In genomic region chr13:105135852-105136251, GRCh38 we compare ENCODE assay signal across 16 cellular contexts.
DNase-seq lines count a peak whose midpoint lies in the region; ATAC-seq and TF ChIP-seq lines count a peak whose summit lies in the region.
"Had no signal": no experiment of that assay in that cellular context is flagged by ENCODE, and none has a peak within 500 bp of the region (broad histone marks: within the 10 kb centered on the region; RNA-seq: fewer than 3 reads in every experiment).

No MANE protein-coding gene starts in this region.

- H4K20me1 ChIP-seq in DND-41 (ENCODE audit: insufficient read depth, low read length), result no peaks in the 10 kb centered on the region

- H3K4me1 ChIP-seq in DND-41 (ENCODE audit: insufficient read depth, low read length) (peaks cover 64% of the 10 kb centered on the region), mesodermal cell (ENCODE audit: control insufficient read depth, insufficient read depth, low read length, poor library complexity, severe bottlenecking) (peaks cover 4% of the 10 kb centered on the region), vagina (no peaks in the 10 kb centered on the region)

- peak overlapping the region; percentile 50 for H3K9ac ChIP-seq in DND-41 (ENCODE audit: low read depth, low read length)

- H3K27ac ChIP-seq in DND-41 (ENCODE audit: low read length) (peak overlapping the region; percentile 95), mesodermal cell (ENCODE audit: low read depth, low read length, severe bottlenecking) (peak overlapping the region; percentile 12), vagina (no peak overlapping the region)
- H3K27ac ChIP-seq: C4-2B had no signal

- no peaks in the 10 kb centered on the region for H3K9me3 ChIP-seq in DND-41 (ENCODE audit: insufficient read depth, low read length, severe bottlenecking)
- H3K9me3 ChIP-seq in mesodermal cell (ENCODE audit: control insufficient read depth, low read length), result no peaks in the 10 kb centered on the region
- H3K9me3 ChIP-seq in vagina, result no peaks in the 10 kb centered on the region
- H3K9me3 ChIP-seq: MG63 had no signal

- intact Hi-C loops in vagina (cut with DNase I), result no loop called here

- H3K79me2 ChIP-seq in DND-41 (ENCODE audit: insufficient read depth, low read length), result no peaks in the 10 kb centered on the region; the same call in 1 of the 2 replicates

- H3K27me3 ChIP-seq in DND-41 (ENCODE audit: insufficient read depth, low read length, poor library complexity) (no peaks in the 10 kb centered on the region), vagina (no peaks in the 10 kb centered on the region)
- H3K27me3 ChIP-seq: MG63 had no signal

- peak overlapping the region; percentile 38 for H3K4me2 ChIP-seq in DND-41 (ENCODE audit: insufficient read depth, low read length)

- peak; percentile 75 for DNase-seq in DND-41
- peak; percentile 6 for DNase-seq in NB4 (ENCODE audit: low read depth)
- peak; percentile 13 for DNase-seq in amniotic epithelial cell (ENCODE audit: low read depth)
- no peak for DNase-seq in NCI-H1417 treated with DMSO at 0.1 percent for 48 hours (lab: John Stamatoyannopoulos, UW)
- no peak for DNase-seq in vagina (ENCODE audit: extremely low spot score in 2 of 2)
- DNase-seq in HCEC 1CT, result no peak
- DNase-seq: CD8-positive, alpha-beta memory T cell; IMR-90; MG63; NCI-H1105; NCI-H1694 treated with DMSO at 0.1 percent for 48 hours; NCI-H2081 treated with DMSO at 0.1 percent for 48 hours; NCI-H446; NCI-H526 had no signal

- no peaks in the 10 kb centered on the region for H3K36me3 ChIP-seq in DND-41 (ENCODE audit: insufficient read depth, low read length)
- H3K36me3 ChIP-seq in mesodermal cell (ENCODE audit: control insufficient read depth, insufficient read depth, low read length), result no peaks in the 10 kb centered on the region
- no peaks in the 10 kb centered on the region for H3K36me3 ChIP-seq in vagina
- H3K36me3 ChIP-seq: MG63 had no signal

- TF ChIP-seq POLR2A in NB4 (IDR thresholded peaks at IDR 0.05; ENCODE audit: extremely low read depth, insufficient read length) (no peak), vagina (IDR thresholded peaks at IDR 0.05) (no peak)

- 80% methylated on average over 1 of the region's 2 CpGs; no CpG with 5 or more reads in 1 of the 2 experiments for WGBS in mesodermal cell (ENCODE audit: insufficient coverage in 2 of 2), 2 experiments

- H2AFZ ChIP-seq in DND-41 (ENCODE audit: low read depth, low read length), result peak overlapping the region; percentile 57

- TF ChIP-seq CTCF in DND-41 (IDR thresholded peaks at IDR 0.05; ENCODE audit: borderline replicate concordance, extremely low read depth, low read length, poor library complexity, severe bottlenecking) (no peak), NB4 (IDR thresholded peaks at IDR 0.05; ENCODE audit: low read depth, low read length) (no peak), vagina (IDR thresholded peaks at IDR 0.05) (no peak)

- peak; percentile 63 for ATAC-seq in DND-41 (ENCODE audit: insufficient read depth, low read depth)

- peak overlapping the region in 1 of 2 experiments; percentile 2; a peak in 1 of 4 replicates for H3K4me3 ChIP-seq in DND-41 (ENCODE audit: low read depth in 1 of 2, low read length in 2 of 2)
- no peak overlapping the region for H3K4me3 ChIP-seq in NB4 (ENCODE audit: low read depth, low read length)
- H3K4me3 ChIP-seq in mesodermal cell (ENCODE audit: extremely low read depth, insufficient read depth, low read length, poor library complexity, severe bottlenecking), result no peak overlapping the region
- H3K4me3 ChIP-seq in vagina, result no peak overlapping the region
- H3K4me3 ChIP-seq: MG63 had no signal

Comparison
In these comparisons a context has a peak if more than half of its experiments do, and no peak if none do; other contexts are left out.
1. DNase-seq: peak in DND-41 (single experiment), NB4 (single experiment) and amniotic epithelial cell (single experiment); none in NCI-H1417 treated with DMSO at 0.1 percent for 48 hours (single experiment), vagina (0 of 2) and HCEC 1CT (single experiment).